In the genomic region with DNA sequence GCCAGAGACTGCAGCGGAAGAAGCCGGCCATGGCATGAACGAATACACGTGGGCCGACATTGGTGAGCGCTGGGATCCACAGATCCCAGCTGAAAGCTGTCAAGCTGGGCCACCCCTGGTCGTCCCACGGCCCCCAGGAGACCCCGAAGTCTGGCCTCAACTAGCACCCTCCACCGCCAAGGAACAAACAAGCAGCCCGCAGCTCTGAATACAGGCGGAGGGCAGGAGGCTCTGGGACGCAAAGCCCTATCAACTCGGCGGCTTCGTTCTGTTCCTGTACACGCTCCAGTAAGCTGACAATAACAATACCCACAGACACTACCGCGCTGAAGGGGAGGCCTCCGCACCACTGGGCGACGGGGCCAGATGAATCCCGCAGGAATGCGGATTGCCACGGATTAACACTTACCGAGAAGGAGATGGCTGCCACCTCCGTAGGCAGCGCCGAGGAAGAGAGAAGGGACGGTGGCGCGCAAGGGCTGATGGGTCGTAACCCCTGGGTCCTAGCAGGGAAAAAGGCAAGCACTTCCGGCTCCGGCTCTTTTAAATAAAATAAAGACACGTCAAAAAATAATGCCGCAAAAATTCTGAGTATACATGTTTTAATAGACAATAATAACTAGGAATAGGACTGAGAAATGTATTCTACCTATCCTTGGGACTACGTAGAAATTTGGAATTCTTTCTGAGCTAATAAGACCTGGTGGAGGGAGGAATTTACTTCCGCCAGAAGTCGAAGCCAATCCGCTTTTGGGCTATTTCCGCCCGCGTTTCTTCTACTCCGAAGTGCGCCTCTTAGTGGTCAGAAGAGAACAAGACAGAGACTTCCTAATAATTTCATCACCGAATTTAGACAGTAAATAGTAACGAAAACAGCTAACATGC, we compare ENCODE assay signal across 8 cellular contexts. TPM values are rescaled to one million over a fixed set of nuclear protein-coding genes. Genes with fewer than 3 reads are reported as not detected.
DNase-seq lines count a peak whose midpoint lies in the region; ATAC-seq and TF ChIP-seq lines count a peak whose summit lies in the region.

RPL32 (minus strand) TSS at position 481 of the 885 bp plus-strand sequence. CDS start 1,328 bp downstream, outside the sequence.

- peak within 1 kb of the TSS; percentile 95 for H3K56ac ChIP-seq in mesendoderm (ENCODE audit: low read length)

- H3K79me2 ChIP-seq in mesendoderm (ENCODE audit: control insufficient read depth, insufficient read depth, low read length): peaks cover 49% of the 10 kb centered on the region

- H2BK5ac ChIP-seq in mesendoderm (ENCODE audit: low read length): peak within 1 kb of the TSS; percentile 25

- no peak within 1 kb of the TSS for H4K5ac ChIP-seq in mesendoderm (ENCODE audit: low read length)

- peak within 1 kb of the TSS; percentile 89 for H3K4ac ChIP-seq in mesendoderm (ENCODE audit: low read depth, low read length)

- no peaks in the 10 kb centered on the region for H3K27me3 ChIP-seq in endodermal cell (ENCODE audit: control insufficient read depth, insufficient read depth, low read length, poor library complexity, severe bottlenecking)
- H3K27me3 ChIP-seq in mesendoderm (ENCODE audit: insufficient read depth, low read length, poor library complexity): no peaks in the 10 kb centered on the region

- H3K9me3 Mint-ChIP-seq in endodermal cell: peaks cover 7% of the 10 kb centered on the region

- peak within 1 kb of the TSS; percentile 99 for H3K4me3 Mint-ChIP-seq in endodermal cell

- H3K9me3 ChIP-seq in endodermal cell (ENCODE audit: control insufficient read depth, low read length): no peaks in the 10 kb centered on the region

- H2BK120ac ChIP-seq in mesendoderm (ENCODE audit: low read depth, low read length): no peak within 1 kb of the TSS

- peaks cover 37% of the 10 kb centered on the region for H3K4me1 Mint-ChIP-seq in endodermal cell

- peaks cover 12% of the 10 kb centered on the region for H3K79me1 ChIP-seq in mesendoderm (ENCODE audit: low read length)

- in situ Hi-C loops in Caki2 (cut with HindIII; ENCODE audit: low pct_unique_long_range_greater_than_20kb, low sequenced_read_pairs): no loop called here

- peak; percentile 88 for TF ChIP-seq CTCF in endodermal cell (conservative IDR thresholded peaks at IDR 0.05)

- WGBS in endodermal cell (ENCODE audit: insufficient coverage in 1 of 2, insufficient read length in 1 of 2), 2 experiments: 1% methylated on average over 14 to 48 of the region's 48 CpGs
- no CpG with 5 or more reads among the region's 48 CpGs for WGBS in mesendoderm (ENCODE audit: extremely low coverage, insufficient coverage, low lambda C conversion rate)

- H3K36me3 ChIP-seq in endodermal cell (ENCODE audit: control insufficient read depth, insufficient read depth, low read length) (peaks cover 42% of the 10 kb centered on the region), mesendoderm (ENCODE audit: control insufficient read depth, insufficient read depth, low read length) (peaks cover 15% of the 10 kb centered on the region)

- peak within 1 kb of the TSS; percentile 98 for H3K27ac ChIP-seq in endodermal cell (ENCODE audit: low read depth, low read length)
- no peak within 1 kb of the TSS for H3K27ac ChIP-seq in mesendoderm (ENCODE audit: low read depth, low read length)

- no peak within 1 kb of the TSS for H2BK15ac ChIP-seq in mesendoderm (replicated peaks; ENCODE audit: low read depth)

- peak within 1 kb of the TSS; percentile 100 for H3K27ac Mint-ChIP-seq in endodermal cell

- DNase-seq in Caki2 (ENCODE audit: low read depth) (peak; percentile 88), HUDEP-2 (lab: John Stamatoyannopoulos, UW; ENCODE audit: unreplicated experiment in 76 of 76) (peak in 75 of 76 experiments; percentile 34 to 95 (median 73)), NOMO-1 treated with dmso at 0.1 percent for 144 hours (lab: John Stamatoyannopoulos, UW; ENCODE audit: unreplicated experiment) (peak; percentile 82), endodermal cell (peak; percentile 92), mesendoderm (peak; percentile 97)
- peak; percentile 62 to 74 (median 64) for DNase-seq in activated CD8-positive, alpha-beta memory T cell treated with anti-CD3 and anti-CD28 coated beads for 48 hours (ENCODE audit: low read depth in 2 of 3, low spot score in 2 of 3)
- peak; percentile 68 for DNase-seq in stimulated activated CD8-positive, alpha-beta memory T cell treated with anti-CD3 and anti-CD28 coated beads, Interleukin-15, amount 100 ng/mL, for 1 hour (ENCODE audit: low read depth)

- H4K8ac ChIP-seq in mesendoderm (ENCODE audit: low read depth, low read length): peak within 1 kb of the TSS; percentile 14

- H3K23ac ChIP-seq in mesendoderm (ENCODE audit: low read length): peak within 1 kb of the TSS; percentile 39

- H3K4me1 ChIP-seq in endodermal cell (ENCODE audit: control insufficient read depth, insufficient read depth, low read length) (peaks cover 10% of the 10 kb centered on the region), mesendoderm (ENCODE audit: control insufficient read depth, low read depth, low read length) (peaks cover 9% of the 10 kb centered on the region)

- H2AK5ac ChIP-seq in mesendoderm (ENCODE audit: low read length): peak within 1 kb of the TSS; percentile 6

- H3K27me3 Mint-ChIP-seq in endodermal cell (ENCODE audit: insufficient read depth): no peaks in the 10 kb centered on the region

- H3K36me3 Mint-ChIP-seq in endodermal cell (ENCODE audit: low read depth): peaks cover 46% of the 10 kb centered on the region

- H3K9ac ChIP-seq in endodermal cell (ENCODE audit: extremely low read depth, low read length, poor library complexity, severe bottlenecking) (peak within 1 kb of the TSS; percentile 98), mesendoderm (ENCODE audit: low read length) (peak within 1 kb of the TSS; percentile 98)

- H3K4me3 ChIP-seq in endodermal cell (ENCODE audit: low read length) (peak within 1 kb of the TSS; percentile 96), mesendoderm (ENCODE audit: low read length) (peak within 1 kb of the TSS; percentile 94)

- peak within 1 kb of the TSS; percentile 31 for H3K18ac ChIP-seq in mesendoderm (ENCODE audit: low read length)

- peak; percentile 84 for ATAC-seq in GM21381 (IDR thresholded peaks at IDR 0.05; ENCODE audit: unreplicated experiment)

- H3K4me2 ChIP-seq in mesendoderm (ENCODE audit: low read length): peak within 1 kb of the TSS; percentile 95

RNA-seq across cellular contexts. Expression of gene RPL32, which starts in this region (rescaled TPM):
- total RNA-seq in Caki2 (2014; rRNA removed; shearing (Covaris generic); ENCODE audit: low replicate concordance): 1,005 and 1,130 TPM in 2 replicates
- 1,000 to 10,000 TPM; 1,362 to 1,580 TPM for total RNA-seq in endodermal cell
- 2,723 TPM for polyA plus RNA-seq in endodermal cell (2013, experiment 1 of 2)
- polyA plus RNA-seq in endodermal cell (2013, experiment 2 of 2): 2,594 TPM
- 1,879 TPM for polyA plus RNA-seq in mesendoderm (2013, experiment 1 of 2)
- polyA plus RNA-seq in mesendoderm (2013, experiment 2 of 2): 1,970 TPM
